Comparison of ENCODE assay signal across 10 cellular contexts in genomic region chr12:107774349-107775029, GRCh38. TPM values are rescaled to one million over a fixed set of nuclear protein-coding genes. Genes with fewer than 3 reads are reported as not detected.
A peak's percentile ranks its signal among the peaks of the same experiment; 100 is the strongest.
DNase-seq lines count a peak whose midpoint lies in the region; TF ChIP-seq lines count a peak whose summit lies in the region.
"Had no signal": no experiment of that assay in that cellular context is flagged by ENCODE, and none has a peak within 500 bp of the region (broad histone marks: within the 10 kb centered on the region; RNA-seq: fewer than 3 reads in every experiment).

Gene ASCL4 (plus strand): TSS chr12:107774704. CDS start chr12:107775219, 515 bp downstream.

- no peak within 1 kb of the TSS for H3K9ac ChIP-seq in smooth muscle cell (ENCODE audit: low read depth)

- no peak for TF ChIP-seq CTCF in smooth muscle cell (IDR thresholded peaks at IDR 0.05; ENCODE audit: borderline replicate concordance, insufficient read depth, poor library complexity, severe bottlenecking)

- no peaks in the 10 kb centered on the region for H3K79me2 ChIP-seq in smooth muscle cell (ENCODE audit: low read depth)

- no peaks in the 10 kb centered on the region for H4K20me1 ChIP-seq in smooth muscle cell (ENCODE audit: low read depth)

- H3K9me3 ChIP-seq in iPS DF 6.9 (ENCODE audit: control insufficient read depth, insufficient read depth, low read length) (no peaks in the 10 kb centered on the region), smooth muscle cell (replicated peaks; ENCODE audit: low read depth) (no peaks in the 10 kb centered on the region)

- no peak within 1 kb of the TSS for H2AFZ ChIP-seq in smooth muscle cell (ENCODE audit: low read depth)

- no peaks in the 10 kb centered on the region for H3F3A ChIP-seq in smooth muscle cell (ENCODE audit: low read depth)

- peak within 1 kb of the TSS; percentile 44 for H3K4me3 ChIP-seq in H7 (ENCODE audit: insufficient read depth, low read depth, low read length)
- H3K4me3 ChIP-seq in iPS DF 6.9 (ENCODE audit: low read length) = peak within 1 kb of the TSS; percentile 33; the same call in 1 of the 2 replicates
- H3K4me3 ChIP-seq in smooth muscle cell = no peak within 1 kb of the TSS

- H3K36me3 ChIP-seq in H7 (replicated peaks; ENCODE audit: control insufficient read depth, insufficient read depth, low read length) (no peaks in the 10 kb centered on the region), iPS DF 6.9 (ENCODE audit: control insufficient read depth, insufficient read depth, low read length) (no peaks in the 10 kb centered on the region), smooth muscle cell (ENCODE audit: low read depth) (no peaks in the 10 kb centered on the region)

- WGBS in iPS DF 6.9 (ENCODE audit: insufficient coverage, insufficient read length) = no CpG with 5 or more reads among the region's 13 CpGs
- WGBS in smooth muscle cell (ENCODE audit: low lambda C conversion rate) = 57% methylated on average over 13 of the region's 13 CpGs

- H3K4me2 ChIP-seq in smooth muscle cell = peak within 1 kb of the TSS; percentile 57

- no peaks in the 10 kb centered on the region for H3K4me1 ChIP-seq in iPS DF 6.9 (ENCODE audit: control insufficient read depth, insufficient read depth, low read length)
- no peaks in the 10 kb centered on the region for H3K4me1 ChIP-seq in smooth muscle cell (ENCODE audit: low read depth)

- H3K27me3 ChIP-seq in H7 (ENCODE audit: control insufficient read depth, insufficient read depth, low read length) (peaks cover 53% of the 10 kb centered on the region), iPS DF 6.9 (ENCODE audit: control insufficient read depth, insufficient read depth, low read length) (peaks cover 24% of the 10 kb centered on the region), smooth muscle cell (ENCODE audit: low read depth) (peaks cover 77% of the 10 kb centered on the region)

- no peak within 1 kb of the TSS for H3K27ac ChIP-seq in iPS DF 6.9 (ENCODE audit: low read length)
- no peak within 1 kb of the TSS for H3K27ac ChIP-seq in smooth muscle cell (ENCODE audit: low read depth)

- DNase-seq in H7 (peak; percentile 31), NCI-H2227 treated with DMSO at 0.1 percent for 48 hours (lab: John Stamatoyannopoulos, UW) (peak; percentile 18), iPS DF 6.9 (ENCODE audit: low read depth, low spot score) (no peak), smooth muscle cell (lab: John Stamatoyannopoulos, UW; ENCODE audit: unreplicated experiment) (no peak), kidney glomerular epithelial cell (lab: John Stamatoyannopoulos, UW) (no peak), CD1c-positive myeloid dendritic cell (ENCODE audit: extremely low spot score) (no peak), NCI-H1092 (lab: John Stamatoyannopoulos, UW) (no peak)
- DNase-seq: activated T-cell treated with anti-CD3 and anti-CD28 coated beads, Interleukin-2, amount 50 U/mL, for 4 hours; DMS153 had no signal

RNA-seq across cellular contexts. Expression of gene ASCL4, which starts in this region (rescaled TPM):
- not detected in 2 replicates for total RNA-seq in H7 (2014; rRNA removed; shearing (Covaris generic))
- total RNA-seq in smooth muscle cell = not detected in 2 replicates
- 0.38 TPM in 1 of 2 replicates, not detected in the other for polyA plus RNA-seq in smooth muscle cell
- total RNA-seq: activated T-cell treated with anti-CD3 and anti-CD28 coated beads, Interleukin-2, amount 50 U/mL, for 4 hours; renal cortical epithelial cell had no signal

Comparison
In these comparisons a context has a peak if more than half of its experiments do, and no peak if none do; other contexts are left out.
1. Peak in DNase-seq and H3K4me3 ChIP-seq in H7; RNA of the gene not detected or under 1 TPM.